In genomic region chr13:97359181-97360057, GRCh38 we compare ENCODE assay signal across 8 cellular contexts.
DNase-seq lines count a peak whose midpoint lies in the region; ATAC-seq and TF ChIP-seq lines count a peak whose summit lies in the region.

No MANE protein-coding gene starts in this region.

- H3K36me3 ChIP-seq in CD8-positive, alpha-beta memory T cell (ENCODE audit: insufficient read depth, low read length), result no peaks in the 10 kb centered on the region
- peaks cover 13 to 33% of the 10 kb centered on the region in 2 experiments for H3K36me3 ChIP-seq in mesenchymal stem cell (ENCODE audit: control insufficient read depth in 1 of 2, insufficient read depth in 2 of 2, low read depth in 1 of 2, low read length in 2 of 2)

- H3K4me3 Mint-ChIP-seq in CD8-positive, alpha-beta memory T cell, result no peak overlapping the region
- H3K4me3 Mint-ChIP-seq in WTC11, result no peak overlapping the region

- H3K23ac ChIP-seq in mesenchymal stem cell (ENCODE audit: low read length in 2 of 2), result no peak overlapping the region

- H3K79me1 ChIP-seq in mesenchymal stem cell (replicated peaks; ENCODE audit: low read length, poor library complexity, severe bottlenecking), result peaks cover 21% of the 10 kb centered on the region

- no peak overlapping the region for H3K4me2 ChIP-seq in mesenchymal stem cell (ENCODE audit: low read length, poor library complexity, severe bottlenecking)

- ATAC-seq in GM19025 (IDR thresholded peaks at IDR 0.05; ENCODE audit: low read depth, unreplicated experiment) (peak; percentile 85), HG03135 (IDR thresholded peaks at IDR 0.05; ENCODE audit: unreplicated experiment) (peak; percentile 91), WTC11 (peak; percentile 99)

- no peaks in the 10 kb centered on the region for H3K27me3 ChIP-seq in CD8-positive, alpha-beta memory T cell (ENCODE audit: insufficient read depth, low read length, poor library complexity, severe bottlenecking)
- H3K27me3 ChIP-seq in mesenchymal stem cell (ENCODE audit: control insufficient read depth in 1 of 2, insufficient read depth in 1 of 2, low read length in 2 of 2), result no peaks in the 10 kb centered on the region

- H2AK5ac ChIP-seq in mesenchymal stem cell (ENCODE audit: low read length, severe bottlenecking), result no peak overlapping the region

- CTCF ChIA-PET in CD8-positive, alpha-beta memory T cell (lab: Charles Lee), result interaction anchor here (0.7 to 9.4 kb wide), 15 partner anchors 9 to 256 kb away, joined by 3 to 181 read pairs (median 3); partner anchors contain the start of gene MBNL2
- CTCF ChIA-PET in WTC11 (lab: Charles Lee), result interaction anchor here (0.7 to 4.1 kb wide), 18 partner anchors 12 to 375 kb away, joined by 3 to 47 read pairs (median 4); partner anchors contain the start of gene MBNL2

- no peak overlapping the region for H3K18ac ChIP-seq in mesenchymal stem cell (ENCODE audit: low read depth in 1 of 2, low read length in 2 of 2)

- no peak overlapping the region for H3K4me3 ChIP-seq in CD8-positive, alpha-beta memory T cell (ENCODE audit: low read length)
- H3K4me3 ChIP-seq in mesenchymal stem cell (ENCODE audit: insufficient read depth in 1 of 2, low read depth in 1 of 2, low read length in 2 of 2), result no peak overlapping the region

- no peaks in the 10 kb centered on the region for H3K4me1 ChIP-seq in CD8-positive, alpha-beta memory T cell (ENCODE audit: insufficient read depth, low read length)
- H3K4me1 ChIP-seq in mesenchymal stem cell (ENCODE audit: control insufficient read depth, insufficient read depth, low read depth, low read length), result no peaks in the 10 kb centered on the region

- DNase-seq in CD8-positive, alpha-beta memory T cell, result peak; percentile 18 to 62 (median 40)
- DNase-seq in NCI-H2196 treated with DMSO at 0.1 percent for 48 hours (lab: John Stamatoyannopoulos, UW; ENCODE audit: unreplicated experiment) (peak; percentile 3), WTC11 (ENCODE audit: low spot score) (peak; percentile 40), mesenchymal stem cell (peak; percentile 93)
- DNase-seq in effector CD4-positive, alpha-beta T cell, result peak; percentile 38
- peak; percentile 7 for DNase-seq in stimulated activated naive CD4-positive, alpha-beta T cell treated with Interleukin-2 at 50 U/mL for 16 hours (lab: John Stamatoyannopoulos, UW)

- H2AFZ ChIP-seq in mesenchymal stem cell (ENCODE audit: low read depth, low read length), result no peak overlapping the region

- no peak overlapping the region for H4K91ac ChIP-seq in mesenchymal stem cell (ENCODE audit: low read length)

- no peak overlapping the region for H2BK12ac ChIP-seq in mesenchymal stem cell (ENCODE audit: low read length in 2 of 2)

- POLR2A ChIA-PET in CD8-positive, alpha-beta memory T cell (lab: Charles Lee), result interaction anchor here (1.1 kb wide), 1 partner anchor 74 kb away, joined by 4 read pairs; no protein-coding TSS in a partner anchor
- POLR2A ChIA-PET in WTC11 (lab: Charles Lee), result no interaction called here

- no peak overlapping the region for H3K14ac ChIP-seq in mesenchymal stem cell (ENCODE audit: low read length in 2 of 2)

- peak; percentile 76 for TF ChIP-seq CTCF in WTC11 (IDR thresholded peaks at IDR 0.05)

- peak overlapping the region; percentile 1 for H3K9ac ChIP-seq in mesenchymal stem cell (ENCODE audit: low read length)

- H3K4ac ChIP-seq in mesenchymal stem cell (ENCODE audit: low read depth in 1 of 2, low read length in 2 of 2), result no peak overlapping the region

- WGBS in mesenchymal stem cell, result 5% methylated on average over 5 of the region's 8 CpGs

- no peak overlapping the region for H4K8ac ChIP-seq in mesenchymal stem cell (ENCODE audit: low read length)

- H3K9me3 ChIP-seq in CD8-positive, alpha-beta memory T cell (ENCODE audit: low read length), result no peaks in the 10 kb centered on the region
- H3K9me3 ChIP-seq in mesenchymal stem cell (ENCODE audit: control insufficient read depth, low read length), result no peaks in the 10 kb centered on the region

- H2BK5ac ChIP-seq in mesenchymal stem cell (ENCODE audit: low read depth, low read length, poor library complexity, severe bottlenecking), result no peak overlapping the region

- H3K27ac ChIP-seq in CD8-positive, alpha-beta memory T cell (ENCODE audit: low read depth, low read length), result no peak overlapping the region
- H3K27ac ChIP-seq in mesenchymal stem cell (ENCODE audit: low read length, poor library complexity, severe bottlenecking), result no peak overlapping the region

- H3K27ac Mint-ChIP-seq in CD8-positive, alpha-beta memory T cell, result peak overlapping the region in 3 of 8 donors; percentile 1 to 60 (median 20)
- no peak overlapping the region for H3K27ac Mint-ChIP-seq in WTC11

- H2BK120ac ChIP-seq in mesenchymal stem cell (ENCODE audit: low read depth, low read length), result no peak overlapping the region

- H2BK15ac ChIP-seq in mesenchymal stem cell (ENCODE audit: low read depth, poor library complexity, severe bottlenecking), result no peak overlapping the region

- peaks cover 7 to 67% (median 34%) of the 10 kb centered on the region in 3 donors for H3K36me3 Mint-ChIP-seq in CD8-positive, alpha-beta memory T cell
- H3K36me3 Mint-ChIP-seq in WTC11, result no peaks in the 10 kb centered on the region

- peaks cover 0 to 7% (median 4%) of the 10 kb centered on the region in 3 donors for H3K4me1 Mint-ChIP-seq in CD8-positive, alpha-beta memory T cell
- H3K4me1 Mint-ChIP-seq in WTC11, result peaks cover 9% of the 10 kb centered on the region; the same call in 1 of the 2 replicates

- H3K27me3 Mint-ChIP-seq in CD8-positive, alpha-beta memory T cell, result no peaks in the 10 kb centered on the region
- H3K27me3 Mint-ChIP-seq in WTC11 (ENCODE audit: low read depth), result no peaks in the 10 kb centered on the region

- no peaks in the 10 kb centered on the region for H3K9me3 Mint-ChIP-seq in CD8-positive, alpha-beta memory T cell
- peaks cover 4% of the 10 kb centered on the region for H3K9me3 Mint-ChIP-seq in WTC11

TF ChIP-seq in WTC11, 78 proteins besides CTCF, POLR2A, EP300 and RAD21:
- TF ChIP-seq AR (CRISPR knock-in tag; IDR thresholded peaks at IDR 0.05), result no peak
- no peak for TF ChIP-seq ATF6 (CRISPR knock-in tag; IDR thresholded peaks at IDR 0.05)
- TF ChIP-seq MLX (CRISPR knock-in tag; IDR thresholded peaks at IDR 0.05), result no peak
- TF ChIP-seq USF1 (CRISPR knock-in tag; IDR thresholded peaks at IDR 0.05), result no peak
- TF ChIP-seq ZMAT4 (CRISPR knock-in tag; IDR thresholded peaks at IDR 0.05), result no peak

Comparison
In these comparisons a context has a peak if more than half of its experiments do, and no peak if none do; other contexts are left out.
1. DNase-seq: peak in every context shown above with its lines; median percentile 93 in mesenchymal stem cell; 40 in CD8-positive, alpha-beta memory T cell; 40 in WTC11; 38 in effector CD4-positive, alpha-beta T cell; 7 in stimulated activated naive CD4-positive, alpha-beta T cell treated with Interleukin-2 at 50 U/mL for 16 hours; 3 in NCI-H2196 treated with DMSO at 0.1 percent for 48 hours.